Comparison of ENCODE assay signal across 21 cellular contexts in the genomic region with DNA sequence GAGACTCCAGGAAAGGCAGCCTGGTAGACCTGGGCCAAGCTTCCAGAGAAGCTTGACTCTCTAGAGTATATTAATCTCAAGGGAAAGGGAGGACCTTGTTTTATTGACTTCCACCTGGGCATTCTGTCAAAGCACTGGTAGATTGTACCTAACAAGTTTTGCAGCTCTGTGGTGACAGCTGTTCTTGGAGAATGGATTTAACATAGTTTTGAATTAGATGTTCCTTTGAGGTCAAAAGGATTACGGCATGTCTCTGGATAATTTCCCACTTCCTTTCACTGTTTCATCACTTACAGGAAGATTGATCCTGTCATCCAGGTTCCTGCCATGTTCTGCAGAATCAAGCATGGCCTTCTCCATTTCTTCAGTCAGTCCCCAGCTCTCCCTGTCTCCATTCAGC.
A peak's percentile ranks its signal among the peaks of the same experiment; 100 is the strongest.
DNase-seq lines count a peak whose midpoint lies in the region; ATAC-seq, FAIRE-seq and TF ChIP-seq lines count a peak whose summit lies in the region.
"Had no signal": no experiment of that assay in that cellular context is flagged by ENCODE, and none has a peak within 500 bp of the region (broad histone marks: within the 10 kb centered on the region; RNA-seq: fewer than 3 reads in every experiment).

No MANE protein-coding gene starts in this region.

- H3K9me3 ChIP-seq in keratinocyte (ENCODE audit: control insufficient read depth, low read depth, low read length) (no peaks in the 10 kb centered on the region), thoracic aorta (no peaks in the 10 kb centered on the region)
- H3K9me3 ChIP-seq: adrenal gland, colonic mucosa, esophagus squamous epithelium, MG63, tibial nerve had no signal

- no peak for DNase-seq in activated naive CD8-positive, alpha-beta T cell treated with anti-CD3 and anti-CD28 coated beads, Interleukin-2, amount 10 ng/mL, durations not matched to agents 7 days and 5 days
- DNase-seq in activated naive CD8-positive, alpha-beta T cell treated with anti-CD3 and anti-CD28 coated beads, Interleukin-2, amount 50 U/mL, for 24 hours: no peak
- no peak for DNase-seq in keratinocyte (ENCODE audit: low read depth, low spot score)
- no peak for DNase-seq in thoracic aorta (ENCODE audit: low spot score)
- DNase-seq in activated effector memory CD4-positive, alpha-beta T cell treated with anti-CD3 and anti-CD28 coated beads, Interleukin-2, amount 50 U/mL, for 16 hours: no peak
- DNase-seq in GM03348 (ENCODE audit: low spot score): no peak
- DNase-seq: activated CD4-positive, alpha-beta T cell treated with anti-CD3 and anti-CD28 coated beads for 4 hours; activated T-cell treated with anti-CD3 and anti-CD28 coated beads, Interleukin-2, amount 50 U/mL, for 48 hours; adrenal gland; Calu3; colonic mucosa; esophagus squamous epithelium; MG63; NCI-H1930; NCI-H526 treated with DMSO at 0.1 percent for 48 hours; stimulated activated CD8-positive, alpha-beta memory T cell treated with anti-CD3 and anti-CD28 coated beads, Interleukin-4, amount 100 ng/mL, for 48 hours had no signal

- H3K36me3 ChIP-seq in keratinocyte (ENCODE audit: control insufficient read depth in 2 of 2, extremely low read depth in 1 of 2, insufficient read depth in 2 of 2, low read length in 2 of 2) (no peaks in the 10 kb centered on the region), thoracic aorta (no peaks in the 10 kb centered on the region)
- H3K36me3 ChIP-seq: adrenal gland, colonic mucosa, esophagus squamous epithelium, MG63, tibial nerve had no signal

- ATAC-seq in activated naive CD8-positive, alpha-beta T cell treated with anti-CD3 and anti-CD28 coated beads, Interleukin-2, amount 10 ng/mL, durations not matched to agents 7 days and 5 days (ENCODE audit: low read depth): no peak
- ATAC-seq in activated naive CD8-positive, alpha-beta T cell treated with anti-CD3 and anti-CD28 coated beads, Interleukin-2, amount 50 U/mL, for 24 hours: no peak
- ATAC-seq in thoracic aorta (ENCODE audit: insufficient number of reproducible peaks, low FRiP score, low read depth) (no peak), HG03342 (IDR thresholded peaks at IDR 0.05; ENCODE audit: unreplicated experiment) (no peak)

- H3K27me3 ChIP-seq in keratinocyte (ENCODE audit: control insufficient read depth, extremely low read depth, insufficient read depth, low read length) (no peaks in the 10 kb centered on the region), thoracic aorta (replicated peaks; ENCODE audit: insufficient read depth) (no peaks in the 10 kb centered on the region)
- H3K27me3 ChIP-seq: adrenal gland, tibial nerve had no signal

- peaks cover 2% of the 10 kb centered on the region for H3K36me3 Mint-ChIP-seq in activated naive CD8-positive, alpha-beta T cell treated with anti-CD3 and anti-CD28 coated beads, Interleukin-2, amount 10 ng/mL, durations not matched to agents 7 days and 5 days
- no peaks in the 10 kb centered on the region for H3K36me3 Mint-ChIP-seq in activated naive CD8-positive, alpha-beta T cell treated with anti-CD3 and anti-CD28 coated beads, Interleukin-2, amount 50 U/mL, for 24 hours (ENCODE audit: low read depth)

- H3K27ac ChIP-seq in VCaP (peak overlapping the region; percentile 13; the same call in 1 of the 2 replicates), keratinocyte (ENCODE audit: control insufficient read depth, insufficient read depth, low read length) (no peak overlapping the region), thoracic aorta (peak overlapping the region; percentile 87 to 93)
- H3K27ac ChIP-seq: colonic mucosa, tibial nerve had no signal

- POLR2A ChIA-PET in activated naive CD8-positive, alpha-beta T cell treated with anti-CD3 and anti-CD28 coated beads, Interleukin-2, amount 10 ng/mL, durations not matched to agents 7 days and 5 days (lab: Charles Lee): no interaction called here

- H3K4me3 Mint-ChIP-seq in activated naive CD8-positive, alpha-beta T cell treated with anti-CD3 and anti-CD28 coated beads, Interleukin-2, amount 10 ng/mL, durations not matched to agents 7 days and 5 days: no peak overlapping the region
- no peak overlapping the region for H3K4me3 Mint-ChIP-seq in activated naive CD8-positive, alpha-beta T cell treated with anti-CD3 and anti-CD28 coated beads, Interleukin-2, amount 50 U/mL, for 24 hours

- dilution Hi-C loops in keratinocyte (cut with MboI; ENCODE audit: extremely low pct_ligation_motif_present, low sequenced_read_pairs): no loop called here

- peak overlapping the region; percentile 9 for H3K27ac Mint-ChIP-seq in activated naive CD8-positive, alpha-beta T cell treated with anti-CD3 and anti-CD28 coated beads, Interleukin-2, amount 10 ng/mL, durations not matched to agents 7 days and 5 days
- H3K27ac Mint-ChIP-seq in activated naive CD8-positive, alpha-beta T cell treated with anti-CD3 and anti-CD28 coated beads, Interleukin-2, amount 50 U/mL, for 24 hours: no peak overlapping the region

- H2AFZ ChIP-seq in keratinocyte (ENCODE audit: control insufficient read depth, low read length): peak overlapping the region; percentile 53

- TF ChIP-seq CTCF in VCaP (conservative IDR thresholded peaks at IDR 0.05): no peak
- TF ChIP-seq CTCF in keratinocyte (optimal IDR thresholded peaks at IDR 0.05 in 1 of 3, IDR thresholded peaks at IDR 0.05 in 1 of 3, conservative IDR thresholded peaks at IDR 0.05 in 1 of 3; ENCODE audit: extremely low read depth in 1 of 3, insufficient read depth in 2 of 3, low read length in 3 of 3): no peak
- no peak for TF ChIP-seq CTCF in thoracic aorta (IDR thresholded peaks at IDR 0.05)

- H3K4me1 ChIP-seq in keratinocyte (ENCODE audit: control insufficient read depth, extremely low read depth, insufficient read depth, low read length): peaks cover 18% of the 10 kb centered on the region
- peaks cover 21 to 67% of the 10 kb centered on the region in 2 donors for H3K4me1 ChIP-seq in thoracic aorta (ENCODE audit: control insufficient read depth in 1 of 2, low read depth in 2 of 2)
- H3K4me1 ChIP-seq: colonic mucosa had no signal

- no peak overlapping the region for H3K4me2 ChIP-seq in keratinocyte (ENCODE audit: control insufficient read depth, extremely low read depth, insufficient read depth, low read depth, low read length)

- peaks cover 33% of the 10 kb centered on the region for H3K27me3 Mint-ChIP-seq in activated naive CD8-positive, alpha-beta T cell treated with anti-CD3 and anti-CD28 coated beads, Interleukin-2, amount 10 ng/mL, durations not matched to agents 7 days and 5 days
- peaks cover 32% of the 10 kb centered on the region for H3K27me3 Mint-ChIP-seq in activated naive CD8-positive, alpha-beta T cell treated with anti-CD3 and anti-CD28 coated beads, Interleukin-2, amount 50 U/mL, for 24 hours

- FAIRE-seq in keratinocyte (lab: Jason Lieb, UNC): no peak
- FAIRE-seq: HTR-8/SVneo, RCC 7860 had no signal

- peaks cover 20% of the 10 kb centered on the region for H3K4me1 Mint-ChIP-seq in activated naive CD8-positive, alpha-beta T cell treated with anti-CD3 and anti-CD28 coated beads, Interleukin-2, amount 10 ng/mL, durations not matched to agents 7 days and 5 days
- peaks cover 14% of the 10 kb centered on the region for H3K4me1 Mint-ChIP-seq in activated naive CD8-positive, alpha-beta T cell treated with anti-CD3 and anti-CD28 coated beads, Interleukin-2, amount 50 U/mL, for 24 hours

- no peaks in the 10 kb centered on the region for H3K9me3 Mint-ChIP-seq in activated naive CD8-positive, alpha-beta T cell treated with anti-CD3 and anti-CD28 coated beads, Interleukin-2, amount 10 ng/mL, durations not matched to agents 7 days and 5 days
- no peaks in the 10 kb centered on the region for H3K9me3 Mint-ChIP-seq in activated naive CD8-positive, alpha-beta T cell treated with anti-CD3 and anti-CD28 coated beads, Interleukin-2, amount 50 U/mL, for 24 hours

- H4K20me1 ChIP-seq in keratinocyte (ENCODE audit: control insufficient read depth, extremely low read depth, insufficient read depth, low read length): no peaks in the 10 kb centered on the region

- no peaks in the 10 kb centered on the region for H3K9me1 ChIP-seq in keratinocyte (ENCODE audit: control insufficient read depth, extremely low read depth, insufficient read depth, low read length)

- no peaks in the 10 kb centered on the region for H3K79me2 ChIP-seq in keratinocyte (ENCODE audit: control insufficient read depth, insufficient read depth, low read length)

- no peak overlapping the region for H3K9ac ChIP-seq in keratinocyte (ENCODE audit: control insufficient read depth, extremely low read depth, insufficient read depth, low read length)

- H3K4me3 ChIP-seq in keratinocyte (ENCODE audit: control insufficient read depth in 2 of 3, extremely low read depth in 1 of 3, insufficient read depth in 2 of 3, low read depth in 1 of 3, low read length in 3 of 3): no peak overlapping the region
- H3K4me3 ChIP-seq in thoracic aorta: peak overlapping the region; percentile 51
- H3K4me3 ChIP-seq: adrenal gland, colonic mucosa, esophagus squamous epithelium, MG63, tibial nerve had no signal
